8 cellular contexts compared by ENCODE assay signal in genomic region chr6:127119361-127120108, GRCh38. TPM values are rescaled to one million over a fixed set of nuclear protein-coding genes. Genes with fewer than 3 reads are reported as not detected.
DNase-seq lines count a peak whose midpoint lies in the region; ATAC-seq and TF ChIP-seq lines count a peak whose summit lies in the region.
"Had no signal": no experiment of that assay in that cellular context is flagged by ENCODE, and none has a peak within 500 bp of the region (broad histone marks: within the 10 kb centered on the region; RNA-seq: fewer than 3 reads in every experiment).

No MANE protein-coding gene starts in this region.

- POLR2A ChIA-PET in HEK293T (lab: Yijun Ruan, JAX), result no interaction called here
- POLR2A ChIA-PET in PC-9 (lab: Charles Lee; ENCODE audit: unreplicated experiment), result no interaction called here

- no peak overlapping the region for H3K27ac Mint-ChIP-seq in naive B cell

- H3K36me3 Mint-ChIP-seq in naive B cell, result no peaks in the 10 kb centered on the region

- H2AFZ ChIP-seq in PC-9, result peak overlapping the region; percentile 91

- no peaks in the 10 kb centered on the region for H3K79me2 ChIP-seq in PC-9 (ENCODE audit: low read depth)

- CTCF ChIA-PET in HEK293T (lab: Yijun Ruan, JAX) (interaction anchor here (0.6 kb wide), 1 partner anchor 87 kb away, joined by 3 read pairs; no protein-coding TSS in a partner anchor), PC-9 (lab: Charles Lee) (no interaction called here)

- H3K36me3 ChIP-seq in PC-9 (ENCODE audit: low read depth), result no peaks in the 10 kb centered on the region
- no peaks in the 10 kb centered on the region for H3K36me3 ChIP-seq in effector memory CD4-positive, alpha-beta T cell (ENCODE audit: control insufficient read depth, insufficient read depth, low read length)

- intact Hi-C loops in PC-9 (cut with micrococcal nuclease; ENCODE audit: unreplicated experiment), result loop anchor here (1.0 to 2.0 kb wide), 7 partner anchors 17 to 1805 kb away; partner anchors contain the start of gene NCOA7

- H3K4me2 ChIP-seq in PC-9, result peak overlapping the region; percentile 99

- H3K27me3 Mint-ChIP-seq in naive B cell, result peaks cover 62 to 77% (median 76%) of the 10 kb centered on the region in 3 donors

- peak overlapping the region; percentile 73 for H3K4me3 ChIP-seq in PC-9
- peak overlapping the region; percentile 37 for H3K4me3 ChIP-seq in effector memory CD4-positive, alpha-beta T cell (ENCODE audit: insufficient read depth, low read depth, low read length, poor library complexity, severe bottlenecking)

- peaks cover 25 to 37% (median 27%) of the 10 kb centered on the region in 3 donors for H3K4me1 Mint-ChIP-seq in naive B cell

- H3F3A ChIP-seq in PC-9 (ENCODE audit: insufficient read depth, low read depth), result no peaks in the 10 kb centered on the region

- no peak overlapping the region for H3K27ac ChIP-seq in PC-9
- no peak overlapping the region for H3K27ac ChIP-seq in effector memory CD4-positive, alpha-beta T cell (ENCODE audit: insufficient read depth, low read length, poor library complexity, severe bottlenecking)

- TF ChIP-seq CTCF in PC-9 (conservative IDR thresholded peaks at IDR 0.05), result no peak

- ATAC-seq in GM18502 (IDR thresholded peaks at IDR 0.05; ENCODE audit: poor library complexity, unreplicated experiment), result peak; percentile 45
- peak; percentile 54 to 56 for ATAC-seq in naive B cell (ENCODE audit: low read depth in 2 of 2)

- H3K27me3 ChIP-seq in PC-9 (ENCODE audit: insufficient read depth, low read depth), result peaks cover 43% of the 10 kb centered on the region
- peaks cover 27% of the 10 kb centered on the region for H3K27me3 ChIP-seq in effector memory CD4-positive, alpha-beta T cell (replicated peaks; ENCODE audit: control insufficient read depth, insufficient read depth, low read length, poor library complexity, severe bottlenecking)

- no peaks in the 10 kb centered on the region for H3K9me3 ChIP-seq in PC-9 (ENCODE audit: insufficient read depth, low read depth)
- no peaks in the 10 kb centered on the region for H3K9me3 ChIP-seq in effector memory CD4-positive, alpha-beta T cell (ENCODE audit: control insufficient read depth, low read length)

- peak overlapping the region in 7 of 8 donors; percentile 70 to 85 (median 81) for H3K4me3 Mint-ChIP-seq in naive B cell

- H4K20me1 ChIP-seq in PC-9 (ENCODE audit: insufficient read depth), result no peaks in the 10 kb centered on the region

- BruUV-seq in PC-9 (replicated peaks; lab: Mats Ljungman, UMichigan), result no TSS peak

- DNase-seq in HEK293T (ENCODE audit: extremely low spot score), result peak; percentile 30
- DNase-seq in PC-9, result peak; percentile 20 to 30
- DNase-seq in effector memory CD4-positive, alpha-beta T cell, result no peak
- DNase-seq in naive B cell, result no peak
- DNase-seq in GDM1 (lab: John Stamatoyannopoulos, UW), result no peak
- DNase-seq in superior temporal gyrus (ENCODE audit: extremely low spot score), result no peak

- no peaks in the 10 kb centered on the region for H3K9me2 ChIP-seq in PC-9 (ENCODE audit: insufficient read depth)

- H3K4me1 ChIP-seq in PC-9 (replicated peaks; ENCODE audit: insufficient read depth), result no peaks in the 10 kb centered on the region
- H3K4me1 ChIP-seq in effector memory CD4-positive, alpha-beta T cell (ENCODE audit: control insufficient read depth, insufficient read depth, low read length, poor library complexity, severe bottlenecking), result peaks cover 19% of the 10 kb centered on the region

- H3K9me3 Mint-ChIP-seq in naive B cell, result no peaks in the 10 kb centered on the region

TF ChIP-seq in HEK293T, 16 proteins besides CTCF, POLR2A, EP300 and RAD21:
- no peak for TF ChIP-seq SUZ12 (IDR thresholded peaks at IDR 0.05)
- TF ChIP-seq FOXM1 (IDR thresholded peaks at IDR 0.05; ENCODE audit: borderline replicate concordance), result no peak
- TF ChIP-seq BHLHE40 (IDR thresholded peaks at IDR 0.05; ENCODE audit: borderline replicate concordance), result no peak
- TF ChIP-seq ELF4 (IDR thresholded peaks at IDR 0.05), result no peak
- TF ChIP-seq ZNF384 (IDR thresholded peaks at IDR 0.05), result no peak
- TF ChIP-seq FOXA1 (IDR thresholded peaks at IDR 0.05), result no peak
- 0 out of 2 replicates have a peak, but pooled peaks have one; percentile 2 for TF ChIP-seq CTBP1 (IDR thresholded peaks at IDR 0.05; ENCODE audit: borderline replicate concordance)
TF ChIP-seq in HEK293T: peak in this region for 1.

RNA-seq across cellular contexts. Expression of gene RSPO3, which starts 1.1 kb away (rescaled TPM):
- not detected in 2 replicates for total RNA-seq in PC-9 (2021)
- not detected for polyA plus RNA-seq in naive B cell (ENCODE audit: low read depth in 6 of 6)
- total RNA-seq: activated CD8-positive, alpha-beta memory T cell treated with anti-CD3 and anti-CD28 coated beads for 36 hours had no signal

Comparison
In these comparisons a context has a peak if more than half of its experiments do, and no peak if none do; other contexts are left out.
1. DNase-seq: peak in HEK293T (single experiment) and PC-9 (2 of 2); none in effector memory CD4-positive, alpha-beta T cell (0 of 3), naive B cell (single experiment), GDM1 (single experiment) and superior temporal gyrus (single experiment).